In the genomic region with DNA sequence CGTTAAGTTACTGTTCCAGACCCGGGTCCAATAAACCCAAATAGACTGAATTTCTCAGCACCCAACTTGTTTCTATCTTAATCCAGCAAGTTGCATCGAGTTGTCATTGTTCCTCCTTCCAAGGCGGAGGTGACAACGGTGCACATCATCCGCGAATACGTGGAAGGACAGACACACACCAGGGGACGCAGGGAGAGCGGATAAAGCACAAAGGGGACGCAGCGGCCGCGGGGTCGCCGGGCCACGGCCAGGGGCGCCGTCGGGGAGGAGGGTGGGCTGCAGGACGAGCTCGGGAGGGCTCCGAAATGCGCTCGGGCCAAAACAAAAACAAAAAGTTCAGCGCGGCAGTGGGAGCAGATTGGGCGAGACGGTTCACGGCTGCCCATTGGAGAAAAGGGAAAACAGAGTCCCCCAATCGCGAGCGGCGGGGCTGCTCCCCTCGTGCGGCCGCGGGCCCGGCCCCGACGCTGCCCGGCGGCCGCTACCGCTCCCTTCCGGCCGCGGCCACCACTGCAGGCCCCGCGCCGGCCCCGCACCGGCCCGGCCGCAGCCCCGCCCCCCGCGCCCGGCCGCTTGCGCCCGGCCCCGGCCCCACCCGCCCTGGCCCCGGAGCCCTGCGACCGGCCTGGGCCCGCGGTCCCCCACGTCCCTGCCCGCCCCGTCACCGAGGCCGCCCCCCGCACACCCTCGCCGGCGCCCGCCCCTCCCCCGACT, we compare ENCODE assay signal across 8 cellular contexts. TPM values are rescaled to one million over a fixed set of nuclear protein-coding genes. Genes with fewer than 3 reads are reported as not detected.
DNase-seq lines count a peak whose midpoint lies in the region; ATAC-seq, FAIRE-seq and TF ChIP-seq lines count a peak whose summit lies in the region.

No MANE protein-coding gene starts in this region.

- peak; percentile 52 for TF ChIP-seq POLR2A in transverse colon (IDR thresholded peaks at IDR 0.05)

- no peak for TF ChIP-seq EP300 in transverse colon (IDR thresholded peaks at IDR 0.05; ENCODE audit: low read depth)

- H3K4me3 Mint-ChIP-seq in activated naive CD4-positive, alpha-beta T cell treated with anti-CD3 and anti-CD28 coated beads for 36 hours, result peak overlapping the region; percentile 86

- WGBS in transverse colon (ENCODE audit: low coverage in 1 of 2), 2 donors, result 1% methylated on average over 37 of the region's 80 CpGs; no CpG with 5 or more reads in 1 of the 2 donors

- H3K27ac ChIP-seq in BLaER1 treated with 17β-estradiol and CSF1 and Interleukin-3, amounts not matched to agents 10 nM and 100 nM, result peak overlapping the region; percentile 95 to 100 (median 99)
- H3K27ac ChIP-seq in transverse colon, result peak overlapping the region; percentile 97 to 99 (median 98)

- H3K36me3 Mint-ChIP-seq in activated naive CD4-positive, alpha-beta T cell treated with anti-CD3 and anti-CD28 coated beads for 36 hours (ENCODE audit: low read depth), result no peaks in the 10 kb centered on the region

- DNase-seq in HUDEP-2 (lab: John Stamatoyannopoulos, UW; ENCODE audit: unreplicated experiment in 76 of 76) (peak in 68 of 76 experiments; percentile 9 to 78 (median 54)), RPMI8226 (peak; percentile 92), frontal cortex (ENCODE audit: low spot score in 2 of 2) (peak; percentile 79 to 80), nucleus accumbens (lab: John Stamatoyannopoulos, UW) (peak in 37 of 56 donors; percentile 20 to 76 (median 57)), transverse colon (peak; percentile 80)
- peak; percentile 64 for DNase-seq in activated naive CD4-positive, alpha-beta T cell treated with anti-CD3 and anti-CD28 coated beads for 36 hours

- H3K4me1 ChIP-seq in BLaER1 treated with 17β-estradiol and CSF1 and Interleukin-3, amounts not matched to agents 10 nM and 100 nM, result peaks cover 55 to 65% (median 57%) of the 10 kb centered on the region in 10 experiments
- H3K4me1 ChIP-seq in transverse colon, result peaks cover 38 to 62% (median 56%) of the 10 kb centered on the region in 4 donors

- TF ChIP-seq CTCF in transverse colon (IDR thresholded peaks at IDR 0.05), result peak in 4 of 5 experiments; percentile 11 to 29 (median 20)

- H3K27ac Mint-ChIP-seq in activated naive CD4-positive, alpha-beta T cell treated with anti-CD3 and anti-CD28 coated beads for 36 hours, result peak overlapping the region; percentile 89

- in situ Hi-C loops in transverse colon (cut with MboI; ENCODE audit: low pct_ligation_motif_present in 1 of 4, low pct_unique_long_range_greater_than_20kb in 1 of 4, low sequenced_read_pairs in 3 of 4), result no loop called here

- peak overlapping the region; percentile 60 to 93 (median 84) for H3K4me3 ChIP-seq in BLaER1 treated with 17β-estradiol and CSF1 and Interleukin-3, amounts not matched to agents 10 nM and 100 nM
- peak overlapping the region; percentile 70 to 89 (median 80) for H3K4me3 ChIP-seq in transverse colon

- no peaks in the 10 kb centered on the region for H3K27me3 ChIP-seq in BLaER1 treated with 17β-estradiol and CSF1 and Interleukin-3, amounts not matched to agents 10 nM and 100 nM
- no peaks in the 10 kb centered on the region for H3K27me3 ChIP-seq in transverse colon

- peaks cover 7% of the 10 kb centered on the region for H3K27me3 Mint-ChIP-seq in activated naive CD4-positive, alpha-beta T cell treated with anti-CD3 and anti-CD28 coated beads for 36 hours (ENCODE audit: low read depth)

- peak overlapping the region; percentile 89 to 99 (median 96) for H3K4me2 ChIP-seq in BLaER1 treated with 17β-estradiol and CSF1 and Interleukin-3, amounts not matched to agents 10 nM and 100 nM

- no peak for FAIRE-seq in frontal cortex (lab: Jason Lieb, UNC)

- H3K9me3 Mint-ChIP-seq in activated naive CD4-positive, alpha-beta T cell treated with anti-CD3 and anti-CD28 coated beads for 36 hours, result no peaks in the 10 kb centered on the region

- intact Hi-C loops in activated naive CD4-positive, alpha-beta T cell treated with anti-CD3 and anti-CD28 coated beads for 36 hours (cut with micrococcal nuclease), result loop anchor here (2.0 to 5.0 kb wide), 2 partner anchors 60 to 250 kb away; partner anchors contain the start of gene PPP6R3
- intact Hi-C loops in transverse colon (cut with DNase I; ENCODE audit: low total_unique reads), result loop anchor here (5.0 kb wide), 1 partner anchor 90 kb away; the partner anchor contains the start of gene CHKA

- CTCF ChIA-PET in activated naive CD4-positive, alpha-beta T cell treated with anti-CD3 and anti-CD28 coated beads for 36 hours (lab: Charles Lee), result no interaction called here

- H4K20me1 ChIP-seq in BLaER1 treated with 17β-estradiol and CSF1 and Interleukin-3, amounts not matched to agents 10 nM and 100 nM, result peaks cover 47 to 50% (median 50%) of the 10 kb centered on the region in 11 experiments

- no peaks in the 10 kb centered on the region for H3K9me3 ChIP-seq in BLaER1 treated with 17β-estradiol and CSF1 and Interleukin-3, amounts not matched to agents 10 nM and 100 nM (replicated peaks in 1 of 11)
- H3K9me3 ChIP-seq in transverse colon, result no peaks in the 10 kb centered on the region

- H3K36me3 ChIP-seq in BLaER1 treated with 17β-estradiol and CSF1 and Interleukin-3, amounts not matched to agents 10 nM and 100 nM, result no peaks in the 10 kb centered on the region
- H3K36me3 ChIP-seq in transverse colon, result no peaks in the 10 kb centered on the region

- peak; percentile 60 for ATAC-seq in GM19043 (IDR thresholded peaks at IDR 0.05; ENCODE audit: low read depth, unreplicated experiment)

- peaks cover 47% of the 10 kb centered on the region for H3K4me1 Mint-ChIP-seq in activated naive CD4-positive, alpha-beta T cell treated with anti-CD3 and anti-CD28 coated beads for 36 hours (ENCODE audit: low read depth)

- H3K9ac ChIP-seq in BLaER1 treated with 17β-estradiol and CSF1 and Interleukin-3, amounts not matched to agents 10 nM and 100 nM, result peak overlapping the region; percentile 98 to 99 (median 99)

RNA-seq across cellular contexts. Expression of gene KMT5B, which starts 0.5 kb away (rescaled TPM):
- 10 to 100 TPM; 18.4 to 21.6 TPM for total RNA-seq in activated naive CD4-positive, alpha-beta T cell treated with anti-CD3 and anti-CD28 coated beads for 36 hours
- total RNA-seq in frontal cortex, result 116 TPM
- 10 to 100 TPM; 33.4 to 71.4 (median 63.8) TPM for total RNA-seq in transverse colon

RNA-seq across cellular contexts. Expression of gene C11orf24, which starts 59.2 kb away (rescaled TPM):
- total RNA-seq in activated naive CD4-positive, alpha-beta T cell treated with anti-CD3 and anti-CD28 coated beads for 36 hours, result 10 to 100 TPM; 28.5 to 29.5 TPM
- total RNA-seq in frontal cortex (5.7 TPM), transverse colon (100 to 1,000 TPM in 1 of 4 donors, 10 to 100 TPM in 3; 31.4 to 130 (median 56.6) TPM)

Comparison
In these comparisons a context has a peak if more than half of its experiments do, and no peak if none do; other contexts are left out.
1. Peak in every context shown above with its lines: DNase-seq, ATAC-seq, H3K4me3 ChIP-seq and H3K27ac ChIP-seq.